27 cellular contexts compared by ENCODE assay signal in the genomic region with DNA sequence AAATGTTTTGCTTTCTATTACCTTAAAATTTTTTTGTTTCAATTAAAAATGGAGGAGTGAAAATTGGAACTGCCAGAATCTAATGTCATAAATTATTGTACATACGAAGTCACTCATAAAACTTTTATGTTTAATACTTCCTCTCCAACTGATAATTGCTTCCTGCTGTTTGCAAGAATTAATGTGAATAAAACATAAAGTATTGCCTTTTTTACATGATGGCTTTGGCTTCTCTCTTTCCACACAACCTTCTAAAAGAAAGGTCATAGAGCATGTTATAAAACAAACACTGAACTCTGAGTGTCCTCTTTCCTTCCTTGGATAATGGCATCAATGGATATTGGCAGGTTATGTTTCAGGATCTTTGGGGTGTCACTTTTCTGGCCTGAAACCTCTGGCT.
"Had no signal": no experiment of that assay in that cellular context is flagged by ENCODE, and none has a peak within 500 bp of the region (broad histone marks: within the 10 kb centered on the region; RNA-seq: fewer than 3 reads in every experiment).

No MANE protein-coding gene starts in this region.

- H3K4me3 ChIP-seq: adrenal gland, PC-9 had no signal

- H2AFZ ChIP-seq: PC-9 had no signal

- H3K4me3 Mint-ChIP-seq: activated CD4-positive, alpha-beta T cell treated with anti-CD3 and anti-CD28 coated beads for 36 hours; activated CD8-positive, alpha-beta T cell treated with anti-CD3 and anti-CD28 coated beads for 36 hours; activated naive CD8-positive, alpha-beta T cell treated with anti-CD3 and anti-CD28 coated beads, Interleukin-2, amount 10 ng/mL, durations not matched to agents 7 days and 5 days; T-cell had no signal

- DNase-seq: activated CD4-positive, alpha-beta T cell treated with anti-CD3 and anti-CD28 coated beads for 36 hours; activated CD4-positive, alpha-beta T cell treated with anti-CD3 and anti-CD28 coated beads, Interleukin-2, amount 50 U/mL, for 1 hour; activated CD8-positive, alpha-beta memory T cell treated with anti-CD3 and anti-CD28 coated beads, Interleukin-2, amount 50 U/mL, for 48 hours; activated CD8-positive, alpha-beta T cell treated with anti-CD3 and anti-CD28 coated beads for 36 hours; activated naive CD4-positive, alpha-beta T cell treated with anti-CD3 and anti-CD28 coated beads, Interleukin-2, amount 50 U/mL, for 16 hours; activated naive CD8-positive, alpha-beta T cell treated with anti-CD3 and anti-CD28 coated beads, Interleukin-2, amount 10 ng/mL, durations not matched to agents 7 days and 5 days; activated T-cell treated with anti-CD3 and anti-CD28 coated beads, Interleukin-2, amount 50 U/mL, for 1 hour; adrenal gland; anterior cingulate cortex; cerebellar nuclear complex; Kasumi-1; KBM-7; NCI-H1092; NCI-H1417; NCI-H1930; NCI-H2171; NCI-H226; NCI-H510A; NCI-H526 treated with DMSO at 0.1 percent for 48 hours; NCI-H82; NK-92 treated with Interleukin-12 subunit alpha and Interleukin-12 subunit beta, amount 100 ng/mL, for 24 hours; PC-9; SIG-M5; T-cell; T-helper 2 cell; T1000 had no signal

- H3K27ac ChIP-seq: adrenal gland, PC-9 had no signal

- H3K27me3 ChIP-seq: adrenal gland had no signal

- H3K4me2 ChIP-seq: PC-9 had no signal

- H3K4me1 Mint-ChIP-seq: activated CD4-positive, alpha-beta T cell treated with anti-CD3 and anti-CD28 coated beads for 36 hours; activated naive CD8-positive, alpha-beta T cell treated with anti-CD3 and anti-CD28 coated beads, Interleukin-2, amount 10 ng/mL, durations not matched to agents 7 days and 5 days had no signal

- H3K27me3 Mint-ChIP-seq: activated CD4-positive, alpha-beta T cell treated with anti-CD3 and anti-CD28 coated beads for 36 hours; activated CD8-positive, alpha-beta T cell treated with anti-CD3 and anti-CD28 coated beads for 36 hours; activated naive CD8-positive, alpha-beta T cell treated with anti-CD3 and anti-CD28 coated beads, Interleukin-2, amount 10 ng/mL, durations not matched to agents 7 days and 5 days; T-cell had no signal

- H3K9me3 Mint-ChIP-seq: activated CD8-positive, alpha-beta T cell treated with anti-CD3 and anti-CD28 coated beads for 36 hours had no signal

- ATAC-seq: activated CD4-positive, alpha-beta T cell treated with anti-CD3 and anti-CD28 coated beads for 36 hours; activated CD8-positive, alpha-beta T cell treated with anti-CD3 and anti-CD28 coated beads for 36 hours; T-cell had no signal

- FAIRE-seq: TTC549 had no signal

- H3K9me3 ChIP-seq: adrenal gland had no signal

- H3K36me3 Mint-ChIP-seq: activated naive CD8-positive, alpha-beta T cell treated with anti-CD3 and anti-CD28 coated beads, Interleukin-2, amount 10 ng/mL, durations not matched to agents 7 days and 5 days; T-cell had no signal

- H3K4me1 ChIP-seq: adrenal gland had no signal

- H3K36me3 ChIP-seq: adrenal gland had no signal

- H3K27ac Mint-ChIP-seq: activated CD4-positive, alpha-beta T cell treated with anti-CD3 and anti-CD28 coated beads for 36 hours; activated CD8-positive, alpha-beta T cell treated with anti-CD3 and anti-CD28 coated beads for 36 hours; activated naive CD8-positive, alpha-beta T cell treated with anti-CD3 and anti-CD28 coated beads, Interleukin-2, amount 10 ng/mL, durations not matched to agents 7 days and 5 days; T-cell had no signal
